In the genomic region with DNA sequence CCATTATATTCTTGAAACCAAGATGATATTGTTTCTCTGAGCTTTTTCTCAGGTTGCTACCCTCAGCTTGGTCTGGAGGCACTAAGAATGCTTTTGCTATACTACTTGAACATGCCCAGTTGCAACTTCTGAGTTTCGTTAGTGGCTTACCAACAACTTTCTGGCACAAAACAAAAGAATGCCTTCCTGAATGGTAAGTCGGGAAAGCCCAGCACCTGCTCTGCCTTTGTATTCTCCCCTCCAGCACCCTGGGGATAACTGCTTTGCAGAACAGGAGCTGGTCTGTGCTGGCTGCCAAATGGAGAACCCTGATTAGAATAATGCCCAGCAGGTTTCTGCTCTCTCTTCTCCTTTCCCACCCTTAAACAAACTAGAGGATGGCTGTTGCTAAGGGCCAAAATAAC, we compare ENCODE assay signal across 13 cellular contexts.
A peak's percentile ranks its signal among the peaks of the same experiment; 100 is the strongest.
DNase-seq lines count a peak whose midpoint lies in the region; ATAC-seq and TF ChIP-seq lines count a peak whose summit lies in the region.
"Had no signal": no experiment of that assay in that cellular context is flagged by ENCODE, and none has a peak within 500 bp of the region (broad histone marks: within the 10 kb centered on the region; RNA-seq: fewer than 3 reads in every experiment).

No MANE protein-coding gene starts in this region.

- no peaks in the 10 kb centered on the region for H3K36me3 ChIP-seq in NT2/D1 (ENCODE audit: insufficient read depth, insufficient read length, low read length)
- no peaks in the 10 kb centered on the region for H3K36me3 ChIP-seq in body of pancreas (replicated peaks in 1 of 2; ENCODE audit: insufficient read depth in 1 of 2, low read depth in 2 of 2)
- H3K36me3 ChIP-seq: stomach had no signal

- no peaks in the 10 kb centered on the region for H3K27me3 ChIP-seq in NT2/D1 (ENCODE audit: insufficient read depth, insufficient read length)
- H3K27me3 ChIP-seq in body of pancreas = no peaks in the 10 kb centered on the region
- H3K27me3 ChIP-seq: stomach had no signal

- H3K4me3 ChIP-seq in NT2/D1 (ENCODE audit: insufficient read length, low read depth) = no peak overlapping the region
- H3K4me3 ChIP-seq in body of pancreas = no peak overlapping the region
- H3K4me3 ChIP-seq: stomach had no signal

- no peak for ATAC-seq in body of pancreas
- no peak for ATAC-seq in left ventricle myocardium superior
- ATAC-seq in HG03097 (IDR thresholded peaks at IDR 0.05; ENCODE audit: low FRiP score, unreplicated experiment) = no peak
- no peak for ATAC-seq in HG02571 (IDR thresholded peaks at IDR 0.05; ENCODE audit: unreplicated experiment)
- ATAC-seq: activated CD8-positive, alpha-beta T cell treated with anti-CD3 and anti-CD28 coated beads, Interleukin-2, amount 10 ng/mL, durations not matched to agents 7 days and 5 days; PC-3 had no signal

- DNase-seq in COR-L47 (lab: John Stamatoyannopoulos, UW) (peak; percentile 91), NCI-H1436 (lab: John Stamatoyannopoulos, UW) (peak; percentile 53), NT2/D1 (ENCODE audit: low read depth, low spot score) (peak; percentile 83), islet precursor cell (peak; percentile 53), body of pancreas (no peak), left ventricle myocardium superior (no peak)
- DNase-seq: activated CD8-positive, alpha-beta T cell treated with anti-CD3 and anti-CD28 coated beads, Interleukin-2, amount 10 ng/mL, durations not matched to agents 7 days and 5 days; NCI-H446 treated with DMSO at 0.1 percent for 48 hours; PC-3; stomach had no signal

- 48 to 54% methylated on average over 2 of the region's 2 CpGs for WGBS in body of pancreas, 2 donors

- TF ChIP-seq CTCF in body of pancreas (IDR thresholded peaks at IDR 0.05) = no peak

- H3K9me3 ChIP-seq in NT2/D1 (ENCODE audit: insufficient read depth, low read length) (no peaks in the 10 kb centered on the region), body of pancreas (no peaks in the 10 kb centered on the region)
- H3K9me3 ChIP-seq: stomach had no signal

- no peak for TF ChIP-seq POLR2A in body of pancreas (IDR thresholded peaks at IDR 0.05)

- H3K27ac ChIP-seq in body of pancreas = no peak overlapping the region
- H3K27ac ChIP-seq: epithelial cell of prostate, stomach had no signal

- H3K9ac ChIP-seq in NT2/D1 (ENCODE audit: insufficient read length, low read depth) = no peak overlapping the region

- no peaks in the 10 kb centered on the region for H3K4me1 ChIP-seq in NT2/D1 (ENCODE audit: insufficient read depth, insufficient read length)
- H3K4me1 ChIP-seq in body of pancreas = no peaks in the 10 kb centered on the region

- intact Hi-C loops in body of pancreas (cut with DNase I) (no loop called here), left ventricle myocardium superior (cut with micrococcal nuclease) (loop anchor here (10.0 kb wide), 1 partner anchor 150 kb away; a partner anchor contains a TSS)

Comparison
In these comparisons a context has a peak if more than half of its experiments do, and no peak if none do; other contexts are left out.
1. DNase-seq: peak in COR-L47 (single experiment), NCI-H1436 (single experiment), NT2/D1 (single experiment) and islet precursor cell (single experiment); none in body of pancreas (0 of 4) and left ventricle myocardium superior (single experiment).